In genomic region chr12:95959107-95959506, GRCh38 we compare ENCODE assay signal across 12 cellular contexts. TPM values are rescaled to one million over a fixed set of nuclear protein-coding genes. Genes with fewer than 3 reads are reported as not detected.
DNase-seq lines count a peak whose midpoint lies in the region; ATAC-seq, FAIRE-seq and TF ChIP-seq lines count a peak whose summit lies in the region.
"Had no signal": no experiment of that assay in that cellular context is flagged by ENCODE, and none has a peak within 500 bp of the region (broad histone marks: within the 10 kb centered on the region; RNA-seq: fewer than 3 reads in every experiment).

No MANE protein-coding gene starts in this region.

- WGBS in K562 (ENCODE audit: insufficient coverage, low coverage, missing lambda C conversion rate), result 11% methylated on average over 1 of the region's 1 CpG

- no peaks in the 10 kb centered on the region for H3K9me3 ChIP-seq in K562 (replicated peaks; ENCODE audit: control insufficient read depth, insufficient read depth, low read depth, low read length)

- POLR2A ChIA-PET in activated naive CD8-positive, alpha-beta T cell treated with anti-CD3 and anti-CD28 coated beads, Interleukin-2, amount 10 ng/mL, durations not matched to agents 7 days and 5 days (lab: Charles Lee), result no interaction called here
- POLR2A ChIA-PET in K562 (lab: Yijun Ruan, JAX), result interaction anchor here (0.6 to 0.7 kb wide), 2 partner anchors 62 to 63 kb away, joined by 3 read pairs; no protein-coding TSS in a partner anchor

- no peak overlapping the region for H3K4me2 ChIP-seq in K562 (ENCODE audit: insufficient read depth, low read length)

- ATAC-seq in activated naive CD8-positive, alpha-beta T cell treated with anti-CD3 and anti-CD28 coated beads, Interleukin-2, amount 10 ng/mL, durations not matched to agents 7 days and 5 days (ENCODE audit: low read depth), result peak; percentile 36
- ATAC-seq in K562, result peak; percentile 53; the same call in 1 of the 3 replicates
- ATAC-seq in GM19023 (IDR thresholded peaks at IDR 0.05; ENCODE audit: unreplicated experiment), result no peak
- no peak for ATAC-seq in stimulated activated memory B cell treated with anti-CD40 and anti-IgM and Interleukin-4, amounts not matched to agents 10 μg/mL and 1 μg/mL and 100 μg/mL, for 72 hours
- no peak for ATAC-seq in HG03280 (IDR thresholded peaks at IDR 0.05; ENCODE audit: unreplicated experiment)

- in situ Hi-C loops in K562 (cut with MboI), result no loop called here

- no peak for TF ChIP-seq EP300 in K562 (IDR thresholded peaks at IDR 0.05; ENCODE audit: low read length)

- no peak overlapping the region for H2AFZ ChIP-seq in K562 (ENCODE audit: low read depth, low read length)

- H4K20me1 ChIP-seq in K562 (replicated peaks; ENCODE audit: control insufficient read depth, insufficient read depth, low read length), result no peaks in the 10 kb centered on the region

- no peaks in the 10 kb centered on the region for H3K79me2 ChIP-seq in K562 (ENCODE audit: control insufficient read depth, insufficient read depth, low read length)

- no peaks in the 10 kb centered on the region for H3K9me1 ChIP-seq in K562 (ENCODE audit: control insufficient read depth, insufficient read depth, low read length)

- no TSS peak for BruUV-seq in K562 (replicated peaks; lab: Mats Ljungman, UMichigan)

- intact Hi-C loops in K562 (cut with micrococcal nuclease), result no loop called here

- H3K27ac Mint-ChIP-seq in activated naive CD8-positive, alpha-beta T cell treated with anti-CD3 and anti-CD28 coated beads, Interleukin-2, amount 10 ng/mL, durations not matched to agents 7 days and 5 days, result no peak overlapping the region
- H3K27ac Mint-ChIP-seq in activated naive CD8-positive, alpha-beta T cell treated with anti-CD3 and anti-CD28 coated beads for 36 hours, result no peak overlapping the region
- no peak overlapping the region for H3K27ac Mint-ChIP-seq in type B pancreatic cell
- no peak overlapping the region for H3K27ac Mint-ChIP-seq in stimulated activated memory B cell treated with anti-CD40 and anti-IgM and Interleukin-4, amounts not matched to agents 10 μg/mL and 1 μg/mL and 100 μg/mL, for 72 hours

- H3K27me3 Mint-ChIP-seq in activated naive CD8-positive, alpha-beta T cell treated with anti-CD3 and anti-CD28 coated beads, Interleukin-2, amount 10 ng/mL, durations not matched to agents 7 days and 5 days, result no peaks in the 10 kb centered on the region
- H3K27me3 Mint-ChIP-seq in activated naive CD8-positive, alpha-beta T cell treated with anti-CD3 and anti-CD28 coated beads for 36 hours, result no peaks in the 10 kb centered on the region
- H3K27me3 Mint-ChIP-seq in type B pancreatic cell, result peaks cover 3% of the 10 kb centered on the region
- no peaks in the 10 kb centered on the region for H3K27me3 Mint-ChIP-seq in stimulated activated memory B cell treated with anti-CD40 and anti-IgM and Interleukin-4, amounts not matched to agents 10 μg/mL and 1 μg/mL and 100 μg/mL, for 72 hours

- CTCF ChIA-PET in K562 (lab: Yijun Ruan, JAX; ENCODE audit: low intra/inter-chr PET ratio), result no interaction called here

- H3K27me3 ChIP-seq in K562 (ENCODE audit: control insufficient read depth in 2 of 2, insufficient read depth in 2 of 2, low read length in 2 of 2), result peaks cover 2 to 8% of the 10 kb centered on the region in 2 experiments; a peak in 3 of 5 replicates

- no peak for DNase-seq in activated naive CD8-positive, alpha-beta T cell treated with anti-CD3 and anti-CD28 coated beads, Interleukin-2, amount 10 ng/mL, durations not matched to agents 7 days and 5 days
- no peak for DNase-seq in activated naive CD8-positive, alpha-beta T cell treated with anti-CD3 and anti-CD28 coated beads for 36 hours
- peak; percentile 60 for DNase-seq in NB4 (ENCODE audit: low read depth)
- DNase-seq in K562 (ENCODE audit: extremely low read depth in 1 of 4, low spot score in 3 of 4), result no peak
- no peak for DNase-seq in type B pancreatic cell (ENCODE audit: extremely low spot score, unreplicated experiment)
- DNase-seq: effector memory CD4-positive, alpha-beta T cell; NCI-H774 had no signal

- H3K4me1 ChIP-seq in K562 (replicated peaks in 1 of 2; ENCODE audit: control insufficient read depth in 2 of 2, insufficient read depth in 2 of 2, low read length in 2 of 2), result no peaks in the 10 kb centered on the region

- no peak overlapping the region for H3K27ac ChIP-seq in K562 (ENCODE audit: extremely low read depth, low read depth, low read length)

- H3K36me3 ChIP-seq in K562 (ENCODE audit: control insufficient read depth, insufficient read depth, low read length), result no peaks in the 10 kb centered on the region

- H3K36me3 Mint-ChIP-seq in activated naive CD8-positive, alpha-beta T cell treated with anti-CD3 and anti-CD28 coated beads, Interleukin-2, amount 10 ng/mL, durations not matched to agents 7 days and 5 days, result no peaks in the 10 kb centered on the region
- H3K36me3 Mint-ChIP-seq in activated naive CD8-positive, alpha-beta T cell treated with anti-CD3 and anti-CD28 coated beads for 36 hours, result no peaks in the 10 kb centered on the region
- H3K36me3 Mint-ChIP-seq in type B pancreatic cell, result no peaks in the 10 kb centered on the region
- peaks cover 7% of the 10 kb centered on the region for H3K36me3 Mint-ChIP-seq in stimulated activated memory B cell treated with anti-CD40 and anti-IgM and Interleukin-4, amounts not matched to agents 10 μg/mL and 1 μg/mL and 100 μg/mL, for 72 hours

- TF ChIP-seq CTCF in NB4 (IDR thresholded peaks at IDR 0.05; ENCODE audit: low read depth, low read length), result peak; percentile 34
- TF ChIP-seq CTCF in K562 (IDR thresholded peaks at IDR 0.05 in 2 of 3, conservative IDR thresholded peaks at IDR 0.05 in 1 of 3; ENCODE audit: insufficient read depth in 2 of 3, low read depth in 1 of 3, low read length in 3 of 3), result no peak
- peak; percentile 50 for TF ChIP-seq CTCF in type B pancreatic cell (conservative IDR thresholded peaks at IDR 0.05)

- no peak overlapping the region for H3K4me3 Mint-ChIP-seq in activated naive CD8-positive, alpha-beta T cell treated with anti-CD3 and anti-CD28 coated beads, Interleukin-2, amount 10 ng/mL, durations not matched to agents 7 days and 5 days
- H3K4me3 Mint-ChIP-seq in activated naive CD8-positive, alpha-beta T cell treated with anti-CD3 and anti-CD28 coated beads for 36 hours, result no peak overlapping the region
- no peak overlapping the region for H3K4me3 Mint-ChIP-seq in type B pancreatic cell
- no peak overlapping the region for H3K4me3 Mint-ChIP-seq in stimulated activated memory B cell treated with anti-CD40 and anti-IgM and Interleukin-4, amounts not matched to agents 10 μg/mL and 1 μg/mL and 100 μg/mL, for 72 hours

- no peak overlapping the region for H3K9ac ChIP-seq in K562 (ENCODE audit: insufficient read depth in 1 of 2, low read depth in 2 of 2, low read length in 2 of 2)

- no peak overlapping the region for H3K4me3 ChIP-seq in NB4 (ENCODE audit: low read depth, low read length)
- no peak overlapping the region for H3K4me3 ChIP-seq in K562

- H3K9me3 Mint-ChIP-seq in activated naive CD8-positive, alpha-beta T cell treated with anti-CD3 and anti-CD28 coated beads, Interleukin-2, amount 10 ng/mL, durations not matched to agents 7 days and 5 days, result no peaks in the 10 kb centered on the region
- no peaks in the 10 kb centered on the region for H3K9me3 Mint-ChIP-seq in activated naive CD8-positive, alpha-beta T cell treated with anti-CD3 and anti-CD28 coated beads for 36 hours
- no peaks in the 10 kb centered on the region for H3K9me3 Mint-ChIP-seq in type B pancreatic cell
- no peaks in the 10 kb centered on the region for H3K9me3 Mint-ChIP-seq in stimulated activated memory B cell treated with anti-CD40 and anti-IgM and Interleukin-4, amounts not matched to agents 10 μg/mL and 1 μg/mL and 100 μg/mL, for 72 hours

- no peak for TF ChIP-seq POLR2A in NB4 (IDR thresholded peaks at IDR 0.05; ENCODE audit: extremely low read depth, insufficient read length)
- no peak for TF ChIP-seq POLR2A in K562 (conservative IDR thresholded peaks at IDR 0.05)

- no peaks in the 10 kb centered on the region for H3K4me1 Mint-ChIP-seq in activated naive CD8-positive, alpha-beta T cell treated with anti-CD3 and anti-CD28 coated beads, Interleukin-2, amount 10 ng/mL, durations not matched to agents 7 days and 5 days
- no peaks in the 10 kb centered on the region for H3K4me1 Mint-ChIP-seq in activated naive CD8-positive, alpha-beta T cell treated with anti-CD3 and anti-CD28 coated beads for 36 hours
- no peaks in the 10 kb centered on the region for H3K4me1 Mint-ChIP-seq in type B pancreatic cell (ENCODE audit: unreplicated experiment)
- no peaks in the 10 kb centered on the region for H3K4me1 Mint-ChIP-seq in stimulated activated memory B cell treated with anti-CD40 and anti-IgM and Interleukin-4, amounts not matched to agents 10 μg/mL and 1 μg/mL and 100 μg/mL, for 72 hours

- peak in 1 of 2 experiments; percentile 29; a peak in 1 of 4 replicates for TF ChIP-seq RAD21 in K562 (CRISPR knock-in tag; conservative IDR thresholded peaks at IDR 0.05 in 1 of 2, IDR thresholded peaks at IDR 0.05 in 1 of 2)

- FAIRE-seq in K562 (lab: Jason Lieb, UNC), result no peak

RNA-seq across cellular contexts. Expression of gene AMDHD1, which starts 16.0 kb away (rescaled TPM):
- total RNA-seq in activated naive CD8-positive, alpha-beta T cell treated with anti-CD3 and anti-CD28 coated beads, Interleukin-2, amount 10 ng/mL, durations not matched to agents 7 days and 5 days, result 1 to 10 TPM; 1.3 to 2.0 TPM
- total RNA-seq in activated naive CD8-positive, alpha-beta T cell treated with anti-CD3 and anti-CD28 coated beads for 36 hours, result 1 to 10 TPM; 1.4 to 1.5 TPM
- total RNA-seq in K562 (2011; cell fraction: chromatin; rRNA removed; ENCODE audit: low replicate concordance), result not detected in 2 replicates
- total RNA-seq in K562 (2011; cell fraction: nucleolus; rRNA removed), result not detected in 2 replicates
- not detected in 2 replicates for total RNA-seq in K562 (2011; cell fraction: nucleoplasm; rRNA removed)
- total RNA-seq in K562 (2014; rRNA removed) (not detected in 2 replicates), K562 (2014; rRNA removed; fragmentation: Illumina TruSeq; extraction: Trizol) (not detected in 2 replicates), K562 (2015; rRNA removed; fragmentation: Illumina TruSeq; extraction: Trizol) (not detected in 2 replicates), K562 (2021) (not detected in 2 replicates), type B pancreatic cell (ENCODE audit: low replicate concordance) (0.43 and 1.0 TPM in 2 replicates)
- polyA plus RNA-seq in K562 (2011; rRNA removed) (not detected in 2 replicates), K562 (2014; fragmentation: Illumina TruSeq; extraction: Trizol) (not detected in 2 replicates), K562 (2014; fragmentation: Nextera tagmentation; extraction: Ambion mirVana) (not detected), K562 (2014; rRNA removed) (not detected in 2 replicates)
- polyA plus RNA-seq in K562 (2011; cell fraction: cytosol; rRNA removed), result not detected in 2 replicates
- not detected in 2 replicates for polyA plus RNA-seq in K562 (2011; cell fraction: nucleus; rRNA removed)
- not detected in 2 replicates for polyA plus RNA-seq in K562 (2012)
- not detected in 2 replicates for polyA minus RNA-seq in K562 (2011; rRNA and poly(A)+ RNA removed)
- polyA minus RNA-seq in K562 (2011; cell fraction: cytosol; rRNA and poly(A)+ RNA removed), result not detected in 2 replicates
- not detected in 2 replicates for polyA minus RNA-seq in K562 (2011; cell fraction: nucleus; rRNA and poly(A)+ RNA removed)

RNA-seq across cellular contexts. Expression of gene CCDC38, which starts 16.7 kb away (rescaled TPM):
- under 1 TPM in 1 of 2 experiments, not detected in 1; 0.19 TPM for total RNA-seq in activated naive CD8-positive, alpha-beta T cell treated with anti-CD3 and anti-CD28 coated beads, Interleukin-2, amount 10 ng/mL, durations not matched to agents 7 days and 5 days
- total RNA-seq in activated naive CD8-positive, alpha-beta T cell treated with anti-CD3 and anti-CD28 coated beads for 36 hours, result under 1 TPM; 0.16 TPM
- total RNA-seq in K562 (2011; cell fraction: chromatin; rRNA removed; ENCODE audit: low replicate concordance), result not detected in 2 replicates
- total RNA-seq in K562 (2011; cell fraction: nucleolus; rRNA removed), result not detected in 2 replicates
- not detected in 2 replicates for total RNA-seq in K562 (2011; cell fraction: nucleoplasm; rRNA removed)
- not detected in 2 replicates for total RNA-seq in K562 (2014; rRNA removed)
- total RNA-seq in K562 (2014; rRNA removed; fragmentation: Illumina TruSeq; extraction: Trizol), result not detected in 2 replicates
- total RNA-seq in K562 (2015; rRNA removed; fragmentation: Illumina TruSeq; extraction: Trizol), result not detected in 2 replicates
- total RNA-seq in K562 (2021), result not detected in 2 replicates
- not detected in 2 replicates for polyA plus RNA-seq in K562 (2011; rRNA removed)
- not detected in 2 replicates for polyA plus RNA-seq in K562 (2011; cell fraction: cytosol; rRNA removed)
- polyA plus RNA-seq in K562 (2011; cell fraction: nucleus; rRNA removed), result not detected in 2 replicates
- polyA plus RNA-seq in K562 (2012), result not detected in 2 replicates
- polyA plus RNA-seq in K562 (2014; fragmentation: Illumina TruSeq; extraction: Trizol), result not detected in 2 replicates
- not detected for polyA plus RNA-seq in K562 (2014; fragmentation: Nextera tagmentation; extraction: Ambion mirVana)
- polyA plus RNA-seq in K562 (2014; rRNA removed), result not detected in 2 replicates
- polyA minus RNA-seq in K562 (2011; rRNA and poly(A)+ RNA removed), result not detected in 2 replicates
- not detected in 2 replicates for polyA minus RNA-seq in K562 (2011; cell fraction: cytosol; rRNA and poly(A)+ RNA removed)
- not detected in 2 replicates for polyA minus RNA-seq in K562 (2011; cell fraction: nucleus; rRNA and poly(A)+ RNA removed)
- total RNA-seq in type B pancreatic cell (ENCODE audit: low replicate concordance), result 0.29 TPM in 1 of 2 replicates, not detected in the other
- total RNA-seq: mononuclear cell had no signal

RNA-seq across cellular contexts. Expression of gene HAL, which starts 37.0 kb away (rescaled TPM):
- total RNA-seq in activated naive CD8-positive, alpha-beta T cell treated with anti-CD3 and anti-CD28 coated beads, Interleukin-2, amount 10 ng/mL, durations not matched to agents 7 days and 5 days, result under 1 TPM; 0.14 to 0.23 TPM
- under 1 TPM; 0.56 to 0.58 TPM for total RNA-seq in activated naive CD8-positive, alpha-beta T cell treated with anti-CD3 and anti-CD28 coated beads for 36 hours
- 0.90 and 1.3 TPM in 2 replicates for total RNA-seq in K562 (2011; cell fraction: chromatin; rRNA removed; ENCODE audit: low replicate concordance)
- not detected in 2 replicates for total RNA-seq in K562 (2011; cell fraction: nucleolus; rRNA removed)
- 2.4 TPM in 1 of 2 replicates, not detected in the other for total RNA-seq in K562 (2011; cell fraction: nucleoplasm; rRNA removed)
- not detected in 2 replicates for total RNA-seq in K562 (2014; rRNA removed)
- not detected in 2 replicates for total RNA-seq in K562 (2014; rRNA removed; fragmentation: Illumina TruSeq; extraction: Trizol)
- total RNA-seq in K562 (2015; rRNA removed; fragmentation: Illumina TruSeq; extraction: Trizol), result 0.04 TPM in 1 of 2 replicates, not detected in the other
- total RNA-seq in K562 (2021), result 0.20 TPM in 1 of 2 replicates, not detected in the other
- polyA plus RNA-seq in K562 (2011; rRNA removed), result 0.03 and 0.36 TPM in 2 replicates
- 0.03 TPM in 1 of 2 replicates, not detected in the other for polyA plus RNA-seq in K562 (2011; cell fraction: cytosol; rRNA removed)
- polyA plus RNA-seq in K562 (2011; cell fraction: nucleus; rRNA removed), result 0.34 and 0.76 TPM in 2 replicates
- polyA plus RNA-seq in K562 (2012), result 0.09 and 0.12 TPM in 2 replicates
- 0.03 and 0.04 TPM in 2 replicates for polyA plus RNA-seq in K562 (2014; fragmentation: Illumina TruSeq; extraction: Trizol)
- not detected for polyA plus RNA-seq in K562 (2014; fragmentation: Nextera tagmentation; extraction: Ambion mirVana)
- polyA plus RNA-seq in K562 (2014; rRNA removed), result 0.28 TPM in 1 of 2 replicates, not detected in the other
- not detected in 2 replicates for polyA minus RNA-seq in K562 (2011; rRNA and poly(A)+ RNA removed)
- not detected in 2 replicates for polyA minus RNA-seq in K562 (2011; cell fraction: cytosol; rRNA and poly(A)+ RNA removed)
- polyA minus RNA-seq in K562 (2011; cell fraction: nucleus; rRNA and poly(A)+ RNA removed), result not detected in 2 replicates
- 2.1 and 3.8 TPM in 2 replicates for total RNA-seq in type B pancreatic cell (ENCODE audit: low replicate concordance)
- total RNA-seq: Daoy had no signal

Comparison
In these comparisons a context has a peak if more than half of its experiments do, and no peak if none do; other contexts are left out.
1. ATAC-seq: peak in activated naive CD8-positive, alpha-beta T cell treated with anti-CD3 and anti-CD28 coated beads, Interleukin-2, amount 10 ng/mL, durations not matched to agents 7 days and 5 days (single experiment) and K562 (single experiment); none in GM19023 (single experiment), stimulated activated memory B cell treated with anti-CD40 and anti-IgM and Interleukin-4, amounts not matched to agents 10 μg/mL and 1 μg/mL and 100 μg/mL, for 72 hours (single experiment) and HG03280 (single experiment).
2. CTCF ChIP-seq: peak in NB4 (single experiment) and type B pancreatic cell (single experiment); none in K562 (0 of 3).